In genomic region chr2:238515411-238515810, GRCh38 we compare ENCODE assay signal across 20 cellular contexts.
DNase-seq lines count a peak whose midpoint lies in the region; ATAC-seq and TF ChIP-seq lines count a peak whose summit lies in the region.
"Had no signal": no experiment of that assay in that cellular context is flagged by ENCODE, and none has a peak within 500 bp of the region (broad histone marks: within the 10 kb centered on the region; RNA-seq: fewer than 3 reads in every experiment).

No MANE protein-coding gene starts in this region.

- intact Hi-C loops in sciatic nerve (cut with DNase I): no loop called here
- intact Hi-C loops in left ventricle myocardium superior (cut with micrococcal nuclease): loop anchor here (10.0 kb wide), 1 partner anchor 269 kb away; no protein-coding TSS in a partner anchor

- no peaks in the 10 kb centered on the region for H3K27me3 ChIP-seq in BJ (ENCODE audit: control insufficient read depth, insufficient read depth, low read length)
- H3K27me3 ChIP-seq in Loucy (ENCODE audit: insufficient read depth, low read length, poor library complexity, severe bottlenecking): no peaks in the 10 kb centered on the region
- no peaks in the 10 kb centered on the region for H3K27me3 ChIP-seq in hepatocyte

- H3K9me3 ChIP-seq in Loucy (ENCODE audit: insufficient read depth, low read depth, low read length) (peaks cover 8% of the 10 kb centered on the region; the same call in 1 of the 2 replicates), hepatocyte (ENCODE audit: low read depth) (no peaks in the 10 kb centered on the region)

- ATAC-seq in sciatic nerve (peak; percentile 53), GM18861 (IDR thresholded peaks at IDR 0.05; ENCODE audit: unreplicated experiment) (no peak), left ventricle myocardium superior (no peak)
- ATAC-seq: Right ventricle myocardium inferior, SK-N-SH treated with all-trans-retinoic acid at 6 μM for 48 hours had no signal

- H4K20me1 ChIP-seq in Loucy (ENCODE audit: insufficient read depth, low read length, poor library complexity, severe bottlenecking) (no peaks in the 10 kb centered on the region), hepatocyte (ENCODE audit: insufficient read depth, poor library complexity, severe bottlenecking) (no peaks in the 10 kb centered on the region)

- H3K9ac ChIP-seq in Loucy (ENCODE audit: low read depth, low read length, poor library complexity, severe bottlenecking): no peak overlapping the region

- CTCF ChIA-PET in BJ (lab: Yijun Ruan, JAX): interaction anchor here (0.7 to 7.7 kb wide), 8 partner anchors 10 to 1478 kb away, joined by 3 to 60 read pairs (median 4); no protein-coding TSS in a partner anchor

- POLR2A ChIA-PET in BJ (lab: Charles Lee): interaction anchor here (0.6 to 0.7 kb wide), 2 partner anchors 209 to 807 kb away, joined by 3 to 4 read pairs; no protein-coding TSS in a partner anchor

- H3K4me1 ChIP-seq in Loucy (ENCODE audit: insufficient read depth, low read length, poor library complexity, severe bottlenecking) (peaks cover 17% of the 10 kb centered on the region), hepatocyte (ENCODE audit: insufficient read depth) (no peaks in the 10 kb centered on the region)
- H3K4me1 ChIP-seq: SJCRH30 had no signal

- TF ChIP-seq CTCF in BJ (IDR thresholded peaks at IDR 0.05; ENCODE audit: insufficient read depth, low read depth, low read length): no peak
- no peak for TF ChIP-seq CTCF in Loucy (conservative IDR thresholded peaks at IDR 0.05; ENCODE audit: low read length)
- no peak for TF ChIP-seq CTCF in fibroblast of mammary gland (conservative IDR thresholded peaks at IDR 0.05; ENCODE audit: control insufficient read depth, insufficient read depth, low read depth, low read length)
- no peak for TF ChIP-seq CTCF in hepatocyte (IDR thresholded peaks at IDR 0.05; ENCODE audit: poor library complexity)

- H3K36me3 ChIP-seq in BJ (ENCODE audit: control insufficient read depth, insufficient read depth, low read length) (no peaks in the 10 kb centered on the region), Loucy (ENCODE audit: insufficient read depth, low read length) (no peaks in the 10 kb centered on the region), hepatocyte (replicated peaks; ENCODE audit: insufficient read depth, low read depth) (no peaks in the 10 kb centered on the region)
- H3K36me3 ChIP-seq: SJCRH30 had no signal

- peak overlapping the region; percentile 15 for H3K4me2 ChIP-seq in Loucy (ENCODE audit: low read depth, low read length, poor library complexity, severe bottlenecking)
- H3K4me2 ChIP-seq in hepatocyte: no peak overlapping the region
- H3K4me2 ChIP-seq: PC-9 had no signal

- H3F3A ChIP-seq in Loucy (ENCODE audit: low read depth): 0 out of 2 replicates have a peak, but pooled peaks cover 6% of the 10 kb centered on the region

- no peak overlapping the region for H3K27ac ChIP-seq in hepatocyte
- H3K27ac ChIP-seq: PC-9, SJCRH30 had no signal

- H3K4me3 ChIP-seq in BJ (ENCODE audit: low read depth, low read length) (no peak overlapping the region), Loucy (ENCODE audit: low read length, poor library complexity, severe bottlenecking) (no peak overlapping the region), fibroblast of mammary gland (ENCODE audit: control insufficient read depth, low read depth, low read length) (no peak overlapping the region), hepatocyte (no peak overlapping the region)
- H3K4me3 ChIP-seq: PC-9, SJCRH30 had no signal

- H2AFZ ChIP-seq in Loucy (ENCODE audit: low read length) (no peak overlapping the region), hepatocyte (no peak overlapping the region)
- H2AFZ ChIP-seq: PC-9 had no signal

- peak; percentile 58 for DNase-seq in BJ (ENCODE audit: low read depth)
- peak; percentile 90 for DNase-seq in fibroblast of mammary gland (ENCODE audit: low read depth)
- no peak for DNase-seq in sciatic nerve (ENCODE audit: low spot score)
- no peak for DNase-seq in hepatocyte (ENCODE audit: low spot score)
- DNase-seq in NCI-H187 (lab: John Stamatoyannopoulos, UW): no peak
- DNase-seq in left ventricle myocardium superior: no peak
- DNase-seq: CD8-positive, alpha-beta memory T cell; DMS79 treated with DMSO at 0.1 percent for 48 hours; HCEC 1CT; IMR-90; KG1; NCI-H2029 treated with DMSO at 0.1 percent for 48 hours; NCI-H446 treated with DMSO at 0.1 percent for 48 hours; NCI-H526 treated with DMSO at 0.1 percent for 48 hours; PC-9; SJCRH30 had no signal

- no peaks in the 10 kb centered on the region for H3K79me2 ChIP-seq in Loucy (ENCODE audit: insufficient read depth, low read length)
- H3K79me2 ChIP-seq in hepatocyte: no peaks in the 10 kb centered on the region

- WGBS in hepatocyte (ENCODE audit: low lambda C conversion rate, missing lambda C conversion rate): 91% methylated on average over 2 of the region's 2 CpGs

- H3K9me2 ChIP-seq in Loucy (replicated peaks; ENCODE audit: low read depth, low read length): no peaks in the 10 kb centered on the region
- no peaks in the 10 kb centered on the region for H3K9me2 ChIP-seq in hepatocyte (replicated peaks; ENCODE audit: insufficient read depth)

Comparison
In these comparisons a context has a peak if more than half of its experiments do, and no peak if none do; other contexts are left out.
1. DNase-seq: peak in BJ (single experiment) and fibroblast of mammary gland (single experiment); none in sciatic nerve (single experiment), hepatocyte (single experiment), NCI-H187 (0 of 2) and left ventricle myocardium superior (single experiment).